ENCODE assay signal across 11 cellular contexts in the genomic region with DNA sequence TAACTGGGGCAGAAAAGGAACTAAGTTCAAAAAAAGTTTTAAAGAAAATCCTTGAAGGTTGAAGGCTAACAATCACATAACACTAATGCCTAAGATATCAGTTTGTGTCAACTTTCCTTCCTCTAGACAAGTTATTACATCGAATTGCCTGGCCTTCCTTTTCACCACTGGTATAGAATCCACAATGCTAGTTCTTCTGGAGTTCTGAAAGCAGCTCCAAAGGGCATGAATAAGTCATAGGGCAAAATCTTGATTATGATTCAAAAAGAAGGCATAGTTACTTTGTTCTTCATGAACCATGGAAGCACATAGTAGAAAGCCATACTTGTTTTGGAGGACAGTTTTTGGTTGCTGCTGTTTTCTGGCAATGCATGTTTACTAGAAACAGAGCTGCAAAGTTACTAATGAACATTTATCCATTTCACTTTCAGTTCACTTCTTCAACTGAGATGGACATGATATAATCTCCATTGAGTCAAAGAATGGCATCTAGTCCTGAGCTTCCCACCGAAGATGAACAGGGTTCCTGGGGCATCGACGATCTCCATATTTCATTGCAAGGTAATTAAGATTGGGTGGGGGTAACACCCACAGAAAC. TPM values are rescaled to one million over a fixed set of nuclear protein-coding genes. Genes with fewer than 3 reads are reported as not detected.
A peak's percentile ranks its signal among the peaks of the same experiment; 100 is the strongest.
DNase-seq lines count a peak whose midpoint lies in the region; ATAC-seq and TF ChIP-seq lines count a peak whose summit lies in the region.
"Had no signal": no experiment of that assay in that cellular context is flagged by ENCODE, and none has a peak within 500 bp of the region (broad histone marks: within the 10 kb centered on the region; RNA-seq: fewer than 3 reads in every experiment).

No MANE protein-coding gene starts in this region.

- H3K27me3 ChIP-seq in H9 (ENCODE audit: insufficient read depth, low read length) = no peaks in the 10 kb centered on the region
- H3K27me3 ChIP-seq in hepatocyte = no peaks in the 10 kb centered on the region

- H3K27ac ChIP-seq in H9 (ENCODE audit: insufficient read length, low read depth, low read length) (no peak overlapping the region), hepatocyte (peak overlapping the region; percentile 2)
- H3K27ac ChIP-seq: epithelial cell of prostate, HL-60 had no signal

- H3K9ac ChIP-seq in H9 (ENCODE audit: extremely low read depth, insufficient read length, low read length) = no peak overlapping the region

- H3K14ac ChIP-seq in H9 (ENCODE audit: insufficient read depth, low read length) = no peak overlapping the region

- ATAC-seq in stimulated activated naive CD8-positive, alpha-beta T cell treated with anti-CD3 and anti-CD28 coated beads, Interleukin-15, amount 100 ng/mL, for 72 hours = no peak
- ATAC-seq in left colon = no peak

- peaks cover 3% of the 10 kb centered on the region for H3K79me1 ChIP-seq in H9 (ENCODE audit: insufficient read depth, low read depth, low read length, poor library complexity, severe bottlenecking)

- no peak overlapping the region for H2BK12ac ChIP-seq in H9 (ENCODE audit: insufficient read length, low read depth, low read length)

- DNase-seq in H9 = no peak
- DNase-seq in activated CD4-positive, alpha-beta memory T cell treated with anti-CD3 and anti-CD28 coated beads, Interleukin-2, amount 10 ng/mL, durations not matched to agents 7 days and 5 days = no peak
- no peak for DNase-seq in hepatocyte (ENCODE audit: low spot score)
- DNase-seq in stimulated activated naive CD8-positive, alpha-beta T cell treated with anti-CD3 and anti-CD28 coated beads, Interleukin-15, amount 100 ng/mL, for 72 hours = no peak
- no peak for DNase-seq in left colon
- DNase-seq in SIG-M5 treated with dmso at 0.1 percent for 504 hours (lab: John Stamatoyannopoulos, UW; ENCODE audit: unreplicated experiment) = no peak
- DNase-seq in T1000 (lab: John Stamatoyannopoulos, UW) = no peak
- DNase-seq: activated naive CD4-positive, alpha-beta T cell treated with anti-CD3 and anti-CD28 coated beads for 36 hours; stimulated activated naive CD4-positive, alpha-beta T cell treated with Interleukin-2 at 50 U/mL for 16 hours had no signal

- H4K8ac ChIP-seq in H9 (replicated peaks; ENCODE audit: insufficient read length, low read depth, low read length) = no peak overlapping the region

- H3K36me3 Mint-ChIP-seq in H9 (ENCODE audit: insufficient read depth in 1 of 3, low read depth in 3 of 3) = peaks cover 4 to 13% (median 5%) of the 10 kb centered on the region in 3 experiments; a peak in 5 of 7 replicates
- H3K36me3 Mint-ChIP-seq in activated CD4-positive, alpha-beta memory T cell treated with anti-CD3 and anti-CD28 coated beads, Interleukin-2, amount 10 ng/mL, durations not matched to agents 7 days and 5 days (ENCODE audit: low read depth) = peaks cover 41% of the 10 kb centered on the region

- peaks cover 0 to 3% of the 10 kb centered on the region in 2 experiments; a peak in 2 of 5 replicates for H3K9me3 Mint-ChIP-seq in H9
- no peaks in the 10 kb centered on the region for H3K9me3 Mint-ChIP-seq in activated CD4-positive, alpha-beta memory T cell treated with anti-CD3 and anti-CD28 coated beads, Interleukin-2, amount 10 ng/mL, durations not matched to agents 7 days and 5 days
- peaks cover 0 to 8% of the 10 kb centered on the region in 2 donors for H3K9me3 Mint-ChIP-seq in stimulated activated naive CD8-positive, alpha-beta T cell treated with anti-CD3 and anti-CD28 coated beads, Interleukin-15, amount 100 ng/mL, for 72 hours
- H3K9me3 Mint-ChIP-seq: activated naive CD4-positive, alpha-beta T cell treated with anti-CD3 and anti-CD28 coated beads for 36 hours had no signal

- peak overlapping the region in 2 of 3 experiments; percentile 12 to 39; a peak in 1 of 7 replicates for H3K27ac Mint-ChIP-seq in H9
- H3K27ac Mint-ChIP-seq in activated CD4-positive, alpha-beta memory T cell treated with anti-CD3 and anti-CD28 coated beads, Interleukin-2, amount 10 ng/mL, durations not matched to agents 7 days and 5 days = no peak overlapping the region
- no peak overlapping the region for H3K27ac Mint-ChIP-seq in stimulated activated naive CD8-positive, alpha-beta T cell treated with anti-CD3 and anti-CD28 coated beads, Interleukin-15, amount 100 ng/mL, for 72 hours
- H3K27ac Mint-ChIP-seq: activated naive CD4-positive, alpha-beta T cell treated with anti-CD3 and anti-CD28 coated beads for 36 hours had no signal

- H2AFZ ChIP-seq in H9 (ENCODE audit: low read length) = no peak overlapping the region
- peak overlapping the region; percentile 2 for H2AFZ ChIP-seq in hepatocyte

- H3K9me3 ChIP-seq in H9 (ENCODE audit: control insufficient read depth, low read depth, low read length) (no peaks in the 10 kb centered on the region), hepatocyte (ENCODE audit: low read depth) (no peaks in the 10 kb centered on the region)

- no peaks in the 10 kb centered on the region for H3K36me3 ChIP-seq in hepatocyte (replicated peaks; ENCODE audit: insufficient read depth, low read depth)

- H3K4me1 Mint-ChIP-seq in H9 = peaks cover 12 to 17% of the 10 kb centered on the region in 2 experiments
- H3K4me1 Mint-ChIP-seq in activated CD4-positive, alpha-beta memory T cell treated with anti-CD3 and anti-CD28 coated beads, Interleukin-2, amount 10 ng/mL, durations not matched to agents 7 days and 5 days = peaks cover 32% of the 10 kb centered on the region
- peaks cover 52% of the 10 kb centered on the region for H3K4me1 Mint-ChIP-seq in stimulated activated naive CD8-positive, alpha-beta T cell treated with anti-CD3 and anti-CD28 coated beads, Interleukin-15, amount 100 ng/mL, for 72 hours

- CTCF ChIA-PET in activated CD4-positive, alpha-beta memory T cell treated with anti-CD3 and anti-CD28 coated beads, Interleukin-2, amount 10 ng/mL, durations not matched to agents 7 days and 5 days (lab: Charles Lee) = interaction anchor here (0.6 to 1.3 kb wide), 2 partner anchors 40 to 395 kb away, joined by 3 to 5 read pairs; no protein-coding TSS in a partner anchor

- no peak overlapping the region for H3T11ph ChIP-seq in H9 (ENCODE audit: low read length)

- no CpG with 5 or more reads among the region's 4 CpGs for WGBS in H9 (ENCODE audit: extremely low coverage, insufficient read length, low lambda C conversion rate)
- 87% methylated on average over 4 of the region's 4 CpGs for WGBS in hepatocyte (ENCODE audit: low lambda C conversion rate, missing lambda C conversion rate)

- H3K4me1 ChIP-seq in H9 (ENCODE audit: insufficient read depth, low read length) (no peaks in the 10 kb centered on the region; the same call in 1 of the 2 replicates), hepatocyte (ENCODE audit: insufficient read depth) (peaks cover 8% of the 10 kb centered on the region)

- H3K4ac ChIP-seq in H9 (ENCODE audit: low read depth, low read length) = no peak overlapping the region

- intact Hi-C loops in left colon (cut with DNase I, micrococcal nuclease) = no loop called here

- no peak overlapping the region for H4K5ac ChIP-seq in H9 (ENCODE audit: insufficient read length, low read depth, low read length)

- H2BK120ac ChIP-seq in H9 (ENCODE audit: low read depth, low read length, poor library complexity, severe bottlenecking) = no peak overlapping the region

- no peaks in the 10 kb centered on the region for H3K79me2 ChIP-seq in H9 (ENCODE audit: insufficient read depth, low read length)
- peaks cover 29% of the 10 kb centered on the region for H3K79me2 ChIP-seq in hepatocyte

- H3K23me2 ChIP-seq in H9 (ENCODE audit: insufficient read length, low read depth, low read length, poor library complexity, severe bottlenecking) = no peaks in the 10 kb centered on the region

- no peak overlapping the region for H4K91ac ChIP-seq in H9 (ENCODE audit: insufficient read length, low read depth, low read length)

- H2BK5ac ChIP-seq in H9 (ENCODE audit: insufficient read length, low read length) = no peak overlapping the region

- TF ChIP-seq CTCF in H9 (conservative IDR thresholded peaks at IDR 0.05) = no peak
- no peak for TF ChIP-seq CTCF in hepatocyte (IDR thresholded peaks at IDR 0.05; ENCODE audit: poor library complexity)

- no peak overlapping the region for H3K4me3 Mint-ChIP-seq in H9
- H3K4me3 Mint-ChIP-seq in activated CD4-positive, alpha-beta memory T cell treated with anti-CD3 and anti-CD28 coated beads, Interleukin-2, amount 10 ng/mL, durations not matched to agents 7 days and 5 days = peak overlapping the region; percentile 15
- H3K4me3 Mint-ChIP-seq in stimulated activated naive CD8-positive, alpha-beta T cell treated with anti-CD3 and anti-CD28 coated beads, Interleukin-15, amount 100 ng/mL, for 72 hours = peak overlapping the region; percentile 9 to 21
- H3K4me3 Mint-ChIP-seq: activated naive CD4-positive, alpha-beta T cell treated with anti-CD3 and anti-CD28 coated beads for 36 hours had no signal

- no peak overlapping the region for H3K23ac ChIP-seq in H9 (ENCODE audit: insufficient read length, low read depth, low read length)

- no peak overlapping the region for H3K56ac ChIP-seq in H9 (ENCODE audit: insufficient read length, low read depth, low read length)

- H3K9me2 ChIP-seq in hepatocyte (replicated peaks; ENCODE audit: insufficient read depth) = no peaks in the 10 kb centered on the region

- no peak overlapping the region for H3K4me2 ChIP-seq in H9 (ENCODE audit: insufficient read depth, insufficient read length, low read length)
- peak overlapping the region; percentile 64 for H3K4me2 ChIP-seq in hepatocyte

- POLR2A ChIA-PET in activated CD4-positive, alpha-beta memory T cell treated with anti-CD3 and anti-CD28 coated beads, Interleukin-2, amount 10 ng/mL, durations not matched to agents 7 days and 5 days (lab: Charles Lee) = interaction anchor here (0.8 to 2.4 kb wide), 7 partner anchors 9 to 56 kb away, joined by 3 to 10 read pairs (median 5); partner anchors contain the start of gene SYNE2

- H3K18ac ChIP-seq in H9 (ENCODE audit: insufficient read length, low read depth, low read length) = no peak overlapping the region

- H4K20me1 ChIP-seq in H9 (ENCODE audit: control insufficient read depth, insufficient read depth, insufficient read length) (no peaks in the 10 kb centered on the region), hepatocyte (ENCODE audit: insufficient read depth, poor library complexity, severe bottlenecking) (no peaks in the 10 kb centered on the region)

- H3K4me3 ChIP-seq in hepatocyte = no peak overlapping the region

- no peak overlapping the region for H2BK20ac ChIP-seq in H9 (ENCODE audit: low read depth, low read length, poor library complexity, severe bottlenecking)

- H2AK5ac ChIP-seq in H9 (ENCODE audit: insufficient read length, low read length) = no peak overlapping the region

- H3K27me3 Mint-ChIP-seq in H9 (ENCODE audit: low read depth) = no peaks in the 10 kb centered on the region
- no peaks in the 10 kb centered on the region for H3K27me3 Mint-ChIP-seq in activated CD4-positive, alpha-beta memory T cell treated with anti-CD3 and anti-CD28 coated beads, Interleukin-2, amount 10 ng/mL, durations not matched to agents 7 days and 5 days
- no peaks in the 10 kb centered on the region for H3K27me3 Mint-ChIP-seq in stimulated activated naive CD8-positive, alpha-beta T cell treated with anti-CD3 and anti-CD28 coated beads, Interleukin-15, amount 100 ng/mL, for 72 hours

- H2BK15ac ChIP-seq in H9 (ENCODE audit: low read depth, low read length) = no peak overlapping the region

RNA-seq across cellular contexts. Expression of gene SYNE2, which starts 56.0 kb away (rescaled TPM):
- total RNA-seq in H9 (2021) (36.9 and 43.3 TPM in 2 replicates), hepatocyte (58.6 and 59.8 TPM in 2 replicates), left colon (100 to 1,000 TPM; 137 to 189 TPM)
- 10 to 100 TPM; 77.7 to 82.4 TPM for total RNA-seq in activated CD4-positive, alpha-beta memory T cell treated with anti-CD3 and anti-CD28 coated beads, Interleukin-2, amount 10 ng/mL, durations not matched to agents 7 days and 5 days
- polyA plus RNA-seq in hepatocyte = 21.0 and 24.5 TPM in 2 replicates

Comparison
In these comparisons a context has a peak if more than half of its experiments do, and no peak if none do; other contexts are left out.
1. H3K27ac Mint-ChIP-seq: peak in H9 (2 of 3); none in activated CD4-positive, alpha-beta memory T cell treated with anti-CD3 and anti-CD28 coated beads, Interleukin-2, amount 10 ng/mL, durations not matched to agents 7 days and 5 days (single experiment) and stimulated activated naive CD8-positive, alpha-beta T cell treated with anti-CD3 and anti-CD28 coated beads, Interleukin-15, amount 100 ng/mL, for 72 hours (0 of 2).
2. H3K4me3 Mint-ChIP-seq: peak in activated CD4-positive, alpha-beta memory T cell treated with anti-CD3 and anti-CD28 coated beads, Interleukin-2, amount 10 ng/mL, durations not matched to agents 7 days and 5 days (single experiment) and stimulated activated naive CD8-positive, alpha-beta T cell treated with anti-CD3 and anti-CD28 coated beads, Interleukin-15, amount 100 ng/mL, for 72 hours (2 of 2); none in H9 (0 of 2).